ENCODE assay signal across 29 cellular contexts in the genomic region with DNA sequence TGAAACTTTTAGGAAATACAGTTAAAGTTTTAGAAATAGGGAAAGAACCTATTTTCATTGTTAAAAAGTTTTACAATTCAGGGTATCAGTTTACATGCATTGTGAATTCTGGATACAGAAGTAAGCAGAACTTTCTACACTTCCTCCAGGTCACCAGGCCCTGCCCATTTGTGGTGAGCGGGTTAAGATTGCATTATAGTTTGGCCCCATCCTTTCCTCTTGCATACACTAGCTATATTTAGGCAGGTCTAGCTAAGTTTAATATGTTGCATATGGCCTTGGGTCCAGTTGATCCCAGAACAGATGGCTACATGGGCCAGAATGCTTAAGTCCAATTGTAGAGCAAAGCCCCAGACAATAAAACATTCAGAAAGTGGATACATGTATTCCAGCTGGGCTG. TPM values are rescaled to one million over a fixed set of nuclear protein-coding genes. Genes with fewer than 3 reads are reported as not detected.
DNase-seq lines count a peak whose midpoint lies in the region; ATAC-seq and TF ChIP-seq lines count a peak whose summit lies in the region.
"Had no signal": no experiment of that assay in that cellular context is flagged by ENCODE, and none has a peak within 500 bp of the region (broad histone marks: within the 10 kb centered on the region; RNA-seq: fewer than 3 reads in every experiment).

No MANE protein-coding gene starts in this region.

- H3K79me2 ChIP-seq in mesendoderm (ENCODE audit: control insufficient read depth, insufficient read depth, low read length) (no peaks in the 10 kb centered on the region), OCI-LY7 (ENCODE audit: insufficient read depth, low read depth, low read length) (no peaks in the 10 kb centered on the region)

- no peak overlapping the region for H3K4me3 ChIP-seq in mesendoderm (ENCODE audit: low read length)
- no peak overlapping the region for H3K4me3 ChIP-seq in foreskin fibroblast (ENCODE audit: low read depth in 1 of 2, low read length in 2 of 2)
- no peak overlapping the region for H3K4me3 ChIP-seq in gastroesophageal sphincter
- H3K4me3 ChIP-seq in OCI-LY7 (ENCODE audit: low read depth, low read length, poor library complexity, severe bottlenecking): no peak overlapping the region
- H3K4me3 ChIP-seq: heart left ventricle, lower lobe of right lung, pancreas, transverse colon had no signal

- no peak overlapping the region for H2BK5ac ChIP-seq in mesendoderm (ENCODE audit: low read length)

- H4K5ac ChIP-seq in mesendoderm (ENCODE audit: low read length): no peak overlapping the region

- H3K56ac ChIP-seq in mesendoderm (ENCODE audit: low read length): no peak overlapping the region

- H3K27me3 ChIP-seq in mesendoderm (ENCODE audit: insufficient read depth, low read length, poor library complexity): peaks cover 4% of the 10 kb centered on the region
- no peaks in the 10 kb centered on the region for H3K27me3 ChIP-seq in gastroesophageal sphincter
- H3K27me3 ChIP-seq: pancreas had no signal

- H2BK120ac ChIP-seq in mesendoderm (ENCODE audit: low read depth, low read length): peak overlapping the region; percentile 73

- no peaks in the 10 kb centered on the region for H4K20me1 ChIP-seq in OCI-LY7 (ENCODE audit: insufficient read depth, low read length)

- H3K36me3 ChIP-seq in mesendoderm (ENCODE audit: control insufficient read depth, insufficient read depth, low read length) (no peaks in the 10 kb centered on the region), gastroesophageal sphincter (no peaks in the 10 kb centered on the region), OCI-LY7 (ENCODE audit: insufficient read depth, low read length) (no peaks in the 10 kb centered on the region)
- H3K36me3 ChIP-seq: heart left ventricle, lower lobe of right lung, pancreas, transverse colon had no signal

- no peak for ATAC-seq in gastroesophageal sphincter
- ATAC-seq: pancreas had no signal

- no peak overlapping the region for H3K9ac ChIP-seq in mesendoderm (ENCODE audit: low read length)

- no peak overlapping the region for H3K23ac ChIP-seq in mesendoderm (ENCODE audit: low read length)

- no peak overlapping the region for H4K8ac ChIP-seq in mesendoderm (ENCODE audit: low read depth, low read length)

- no peak overlapping the region for H2AK5ac ChIP-seq in mesendoderm (ENCODE audit: low read length)

- H3K4me2 ChIP-seq in mesendoderm (ENCODE audit: low read length): no peak overlapping the region
- no peak overlapping the region for H3K4me2 ChIP-seq in OCI-LY7 (ENCODE audit: low read length)

- H3K9me3 ChIP-seq in gastroesophageal sphincter (peaks cover 0 to 19% (median 0%) of the 10 kb centered on the region in 3 donors), OCI-LY7 (ENCODE audit: low read length) (peaks cover 16% of the 10 kb centered on the region; the same call in 1 of the 2 replicates)
- H3K9me3 ChIP-seq: pancreas had no signal

- H3K4ac ChIP-seq in mesendoderm (ENCODE audit: low read depth, low read length): no peak overlapping the region

- no peak overlapping the region for H3K18ac ChIP-seq in mesendoderm (ENCODE audit: low read length)

- no TSS peak for BruUV-seq in OCI-LY7 (replicated peaks; lab: Mats Ljungman, UMichigan)

- DNase-seq in GF-D8 (lab: John Stamatoyannopoulos, UW) (peak; percentile 89), NCI-H82 (lab: John Stamatoyannopoulos, UW) (peak; percentile 58), SKM-1 treated with dmso at 0.1 percent for 144 hours (lab: John Stamatoyannopoulos, UW; ENCODE audit: unreplicated experiment) (peak; percentile 88), mesendoderm (no peak), foreskin fibroblast (no peak), NCI-H128 (lab: John Stamatoyannopoulos, UW; ENCODE audit: unreplicated experiment) (no peak), OCI-LY7 (ENCODE audit: low spot score) (no peak)
- DNase-seq: ACHN; activated CD4-positive, alpha-beta T cell treated with anti-CD3 and anti-CD28 coated beads, Interleukin-2, amount 50 U/mL, for 4 hours; activated naive CD4-positive, alpha-beta T cell treated with anti-CD3 and anti-CD28 coated beads, Interleukin-2, amount 10 ng/mL, durations not matched to agents 7 days and 5 days; amniotic stem cell; DMS79; effector CD8-positive, alpha-beta T cell; GDM1; H9; heart left ventricle; KG1; kidney glomerular epithelial cell; lower lobe of right lung; NCI-H187 treated with DMSO at 0.1 percent for 48 hours; NCI-H526; nephron progenitor cell; pancreas; stimulated activated CD4-positive, alpha-beta T cell treated with anti-CD3 and anti-CD28 coated beads, Interleukin-2, amount 100 ng/mL, for 24 hours; transverse colon had no signal

- POLR2A ChIA-PET in OCI-LY7 (lab: Charles Lee): interaction anchor here (1.9 kb wide), 1 partner anchor 8 kb away, joined by 5 read pairs; no protein-coding TSS in a partner anchor

- intact Hi-C loops in OCI-LY7 (cut with micrococcal nuclease; ENCODE audit: unreplicated experiment): no loop called here

- no CpG with 5 or more reads among the region's 1 CpG for WGBS in mesendoderm (ENCODE audit: extremely low coverage, insufficient coverage, low lambda C conversion rate)
- WGBS in gastroesophageal sphincter (ENCODE audit: low coverage in 1 of 2), 2 donors: 83 to 89% methylated on average over 1 of the region's 1 CpG

- H3K79me1 ChIP-seq in mesendoderm (ENCODE audit: low read length): no peaks in the 10 kb centered on the region

- CTCF ChIA-PET in OCI-LY7 (lab: Charles Lee; ENCODE audit: unreplicated experiment): no interaction called here

- H3K4me1 ChIP-seq in mesendoderm (ENCODE audit: control insufficient read depth, low read depth, low read length) (peaks cover 4% of the 10 kb centered on the region), gastroesophageal sphincter (peaks cover 0 to 9% (median 8%) of the 10 kb centered on the region in 3 donors), OCI-LY7 (ENCODE audit: insufficient read depth, low read length, poor library complexity, severe bottlenecking) (peaks cover 28% of the 10 kb centered on the region)

- no peak for TF ChIP-seq POLR2A in gastroesophageal sphincter (IDR thresholded peaks at IDR 0.05)

- TF ChIP-seq CTCF in foreskin fibroblast (IDR thresholded peaks at IDR 0.05; ENCODE audit: low read depth, low read length) (no peak), gastroesophageal sphincter (IDR thresholded peaks at IDR 0.05) (no peak), OCI-LY7 (conservative IDR thresholded peaks at IDR 0.05; ENCODE audit: low read length) (no peak)

- no peak overlapping the region for H3K27ac ChIP-seq in mesendoderm (ENCODE audit: low read depth, low read length)
- no peak overlapping the region for H3K27ac ChIP-seq in gastroesophageal sphincter
- no peak overlapping the region for H3K27ac ChIP-seq in OCI-LY7 (ENCODE audit: low read depth, low read length, poor library complexity, severe bottlenecking)
- H3K27ac ChIP-seq: heart left ventricle, lower lobe of right lung, pancreas, transverse colon had no signal

- no peak overlapping the region for H2BK15ac ChIP-seq in mesendoderm (replicated peaks; ENCODE audit: low read depth)

- no peaks in the 10 kb centered on the region for H3K9me2 ChIP-seq in OCI-LY7 (ENCODE audit: insufficient read depth, low read length)

- TF ChIP-seq EP300 in gastroesophageal sphincter (IDR thresholded peaks at IDR 0.05): no peak

- no peak overlapping the region for H2AFZ ChIP-seq in OCI-LY7 (ENCODE audit: low read length)

RNA-seq across cellular contexts. Expression of gene VWA3B, which starts 4.8 kb away (rescaled TPM):
- 0.67 TPM for polyA plus RNA-seq in mesendoderm (2013, experiment 1 of 2)
- polyA plus RNA-seq in mesendoderm (2013, experiment 2 of 2): 0.56 TPM
- total RNA-seq in gastroesophageal sphincter (not detected), OCI-LY7 (2022) (not detected in 2 replicates)
- not detected in 2 replicates for total RNA-seq in OCI-LY7 (2014; rRNA removed; shearing (Covaris generic))
- total RNA-seq: epithelial cell of proximal tubule, fibroblast of villous mesenchyme, H9, HT1080 had no signal

Comparison
In these comparisons a context has a peak if more than half of its experiments do, and no peak if none do; other contexts are left out.
1. DNase-seq: peak in GF-D8 (single experiment), NCI-H82 (single experiment) and SKM-1 treated with dmso at 0.1 percent for 144 hours (single experiment); none in mesendoderm (single experiment), foreskin fibroblast (0 of 2), NCI-H128 (single experiment) and OCI-LY7 (single experiment).